In the genomic region with DNA sequence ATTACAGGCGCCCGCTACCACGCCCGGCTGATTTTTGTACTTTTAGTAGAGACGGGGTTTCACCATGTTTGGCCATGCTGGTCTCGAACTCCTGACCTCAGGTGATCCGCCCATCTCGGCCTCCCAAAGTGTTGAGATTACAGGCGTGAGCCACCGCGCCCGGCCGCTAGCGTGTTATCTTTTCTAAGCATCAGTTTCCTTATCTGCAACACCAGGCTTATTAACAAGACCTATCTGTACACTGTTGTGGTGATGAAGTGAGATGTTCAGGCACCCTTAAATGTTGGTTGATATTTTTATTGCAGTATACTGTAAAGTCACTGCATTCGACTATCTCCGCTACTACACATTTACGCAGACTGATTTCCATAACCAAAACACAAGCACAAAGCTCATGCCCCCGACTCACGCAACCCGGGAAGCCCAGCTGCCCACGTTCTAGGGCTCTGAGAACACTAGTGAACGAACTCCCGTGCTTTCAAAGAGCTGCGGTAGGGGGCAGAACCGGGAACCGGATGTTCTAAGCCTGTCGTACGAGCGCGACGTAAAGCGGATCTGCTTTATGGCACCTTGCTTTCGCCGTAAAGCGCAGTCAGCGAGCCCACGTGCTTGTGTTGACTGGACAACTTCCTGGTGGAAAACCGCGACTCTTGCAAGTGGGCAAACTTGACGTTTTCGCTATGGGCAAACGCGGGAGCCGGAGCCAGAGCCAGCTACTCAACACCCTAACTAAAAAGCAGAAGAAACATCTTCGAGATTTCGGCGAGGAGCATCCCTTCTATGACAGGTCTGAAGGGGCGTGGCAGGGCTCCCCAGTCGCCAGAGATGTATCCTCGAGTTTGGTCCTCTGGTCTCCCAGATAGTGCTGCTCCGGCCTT, we compare ENCODE assay signal across 1 cellular context.
TF ChIP-seq lines count a peak whose summit lies in the region.

A gene with protein sequence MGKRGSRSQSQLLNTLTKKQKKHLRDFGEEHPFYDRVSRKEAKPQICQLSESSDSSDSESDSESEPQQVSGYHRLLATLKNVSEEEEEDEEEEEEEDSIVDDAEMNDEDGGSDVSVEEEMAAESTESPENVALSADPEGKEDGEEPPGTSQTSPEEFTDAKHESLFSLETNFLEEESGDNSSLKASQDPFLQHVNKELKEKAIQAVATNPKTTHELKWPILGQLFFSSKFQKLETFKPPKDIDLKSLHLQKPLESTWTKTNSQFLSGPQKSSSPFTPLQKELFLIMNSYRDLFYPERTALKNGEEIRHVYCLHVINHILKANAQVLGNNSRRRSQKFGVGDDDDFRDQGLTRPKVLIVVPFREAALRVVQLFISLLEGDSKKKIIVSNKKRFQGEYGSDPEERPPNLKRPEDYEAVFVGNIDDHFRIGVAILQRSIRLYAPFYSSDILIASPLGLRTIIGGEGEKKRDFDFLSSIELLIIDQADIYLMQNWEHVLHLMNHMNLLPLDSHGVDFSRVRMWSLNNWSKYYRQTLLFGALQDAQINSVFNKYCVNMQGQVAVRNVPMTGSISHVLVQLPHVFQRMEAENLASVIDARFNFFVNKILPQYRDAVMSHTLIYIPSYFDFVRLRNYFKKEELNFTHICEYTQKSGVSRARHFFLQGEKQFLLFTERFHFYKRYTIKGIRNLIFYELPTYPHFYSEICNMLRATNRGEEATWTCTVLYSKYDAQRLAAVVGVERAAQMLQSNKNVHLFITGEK (plus strand): TSS at position 589 of the 878 bp plus-strand sequence. CDS start 92 bp downstream, at position 681.

TF ChIP-seq in IMR-90, 13 proteins besides CTCF, POLR2A, EP300 and RAD21:
- TF ChIP-seq MXI1 (IDR thresholded peaks at IDR 0.05; ENCODE audit: borderline replicate concordance, low read depth, low read length): peak; percentile 99
- peak; percentile 33; the same call in 1 of the 2 replicates for TF ChIP-seq BHLHE40 (IDR thresholded peaks at IDR 0.05; ENCODE audit: low read depth, low read length)
- TF ChIP-seq CHD1 (IDR thresholded peaks at IDR 0.05; ENCODE audit: low read depth, low read length): no peak
- no peak for TF ChIP-seq FOS (IDR thresholded peaks at IDR 0.05; ENCODE audit: low read depth, low read length)
- TF ChIP-seq, protein P1, sequence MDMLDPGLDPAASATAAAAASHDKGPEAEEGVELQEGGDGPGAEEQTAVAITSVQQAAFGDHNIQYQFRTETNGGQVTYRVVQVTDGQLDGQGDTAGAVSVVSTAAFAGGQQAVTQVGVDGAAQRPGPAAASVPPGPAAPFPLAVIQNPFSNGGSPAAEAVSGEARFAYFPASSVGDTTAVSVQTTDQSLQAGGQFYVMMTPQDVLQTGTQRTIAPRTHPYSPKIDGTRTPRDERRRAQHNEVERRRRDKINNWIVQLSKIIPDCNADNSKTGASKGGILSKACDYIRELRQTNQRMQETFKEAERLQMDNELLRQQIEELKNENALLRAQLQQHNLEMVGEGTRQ (IDR thresholded peaks at IDR 0.05; ENCODE audit: low read depth, low read length): peak; percentile 86
- TF ChIP-seq MAFK (IDR thresholded peaks at IDR 0.05; ENCODE audit: low read depth, low read length): peak; percentile 21; the same call in 1 of the 2 replicates
- no peak for TF ChIP-seq NFE2L2 (IDR thresholded peaks at IDR 0.05; ENCODE audit: low read depth, low read length)
- no peak for TF ChIP-seq MAZ (IDR thresholded peaks at IDR 0.05; ENCODE audit: borderline replicate concordance, low read depth, low read length)
- peak; percentile 37 for TF ChIP-seq SMC3 (IDR thresholded peaks at IDR 0.05; ENCODE audit: low read depth, low read length)
TF ChIP-seq in IMR-90: peak in this region for 5.
